9 cellular contexts compared by ENCODE assay signal in the genomic region with DNA sequence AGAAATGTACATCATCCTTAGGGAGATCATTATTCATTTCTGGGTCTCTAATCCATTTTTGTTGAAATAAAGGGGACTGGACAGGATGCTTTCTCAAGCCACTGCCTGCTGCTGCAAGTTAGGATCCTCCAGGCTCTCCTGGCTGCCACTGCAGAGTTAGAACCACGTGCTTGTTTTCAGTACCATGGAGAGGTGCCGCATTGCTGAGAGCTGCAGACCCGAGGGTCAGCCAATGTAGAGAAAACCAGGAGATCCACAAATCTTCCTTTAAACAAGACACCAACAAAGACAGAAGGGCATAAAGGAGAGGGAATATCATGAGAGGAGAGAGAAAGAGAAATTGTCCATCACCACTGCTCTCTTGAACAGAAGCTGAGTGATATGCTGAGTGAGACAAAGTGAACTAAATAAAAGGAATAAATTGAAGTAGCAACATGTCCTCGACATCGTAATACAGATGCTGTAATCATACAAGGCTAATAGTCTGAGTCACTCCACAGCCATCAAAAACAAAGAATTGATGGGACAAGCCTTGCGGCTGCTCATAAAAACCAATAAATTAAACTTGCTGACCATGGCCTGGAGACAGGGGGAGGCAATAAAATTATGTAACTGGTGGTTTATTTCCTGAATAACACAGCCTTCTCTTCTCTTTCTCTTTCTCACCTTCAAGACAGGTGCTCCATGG.
DNase-seq lines count a peak whose midpoint lies in the region; ATAC-seq and TF ChIP-seq lines count a peak whose summit lies in the region.
"Had no signal": no experiment of that assay in that cellular context is flagged by ENCODE, and none has a peak within 500 bp of the region (broad histone marks: within the 10 kb centered on the region; RNA-seq: fewer than 3 reads in every experiment).

No MANE protein-coding gene starts in this region.

- no peak overlapping the region for H3K4me3 Mint-ChIP-seq in Caco-2 (ENCODE audit: unreplicated experiment)

- TF ChIP-seq CTCF in Caco-2 (IDR thresholded peaks at IDR 0.05; ENCODE audit: insufficient read depth in 1 of 2, low read depth in 1 of 2, low read length in 1 of 2, severe bottlenecking in 1 of 2, unreplicated experiment in 1 of 2) (no peak), astrocyte of the cerebellum (IDR thresholded peaks at IDR 0.05; ENCODE audit: low read depth, low read length, missing control alignments) (no peak)

- no peak overlapping the region for H3K4me3 ChIP-seq in Caco-2 (ENCODE audit: low read depth, low read length)
- H3K4me3 ChIP-seq in astrocyte of the cerebellum (ENCODE audit: low read depth, low read length), result no peak overlapping the region

- no peaks in the 10 kb centered on the region for H3K9me3 Mint-ChIP-seq in Caco-2 (ENCODE audit: unreplicated experiment)

- ATAC-seq in left lobe of liver, result peak; percentile 78
- ATAC-seq in GM19463 (IDR thresholded peaks at IDR 0.05; ENCODE audit: unreplicated experiment), result no peak
- ATAC-seq in GM19452 (IDR thresholded peaks at IDR 0.05; ENCODE audit: unreplicated experiment), result no peak
- no peak for ATAC-seq in HG02763 (IDR thresholded peaks at IDR 0.05; ENCODE audit: unreplicated experiment)

- no peaks in the 10 kb centered on the region for H3K9me3 ChIP-seq in Caco-2

- no peaks in the 10 kb centered on the region for H3K27me3 Mint-ChIP-seq in Caco-2 (ENCODE audit: insufficient read depth, unreplicated experiment)

- POLR2A ChIA-PET in Caco-2 (lab: Charles Lee), result no interaction called here

- CTCF ChIA-PET in Caco-2 (lab: Charles Lee), result no interaction called here

- no TSS peak for BruUV-seq in Caco-2 (replicated peaks; lab: Mats Ljungman, UMichigan)

- H3K27me3 ChIP-seq in Caco-2 (replicated peaks; ENCODE audit: control insufficient read depth, insufficient read depth, low read length), result no peaks in the 10 kb centered on the region

- DNase-seq in Caco-2, result peak; percentile 33 to 40
- DNase-seq in HuH-7 (ENCODE audit: low spot score), result peak; percentile 26
- peak; percentile 31 for DNase-seq in astrocyte of the cerebellum (ENCODE audit: low read depth)
- no peak for DNase-seq in left lobe of liver (ENCODE audit: low spot score)
- no peak for DNase-seq in SKM-1 (lab: John Stamatoyannopoulos, UW; ENCODE audit: unreplicated experiment)
- DNase-seq: posterior cingulate gyrus had no signal

- intact Hi-C loops in Caco-2 (cut with micrococcal nuclease; ENCODE audit: unreplicated experiment), result no loop called here

- no peaks in the 10 kb centered on the region for H3K36me3 Mint-ChIP-seq in Caco-2 (ENCODE audit: insufficient read depth, unreplicated experiment)

- no peaks in the 10 kb centered on the region for H3K4me1 Mint-ChIP-seq in Caco-2 (ENCODE audit: low read depth, unreplicated experiment)

- in situ Hi-C loops in astrocyte of the cerebellum (cut with HindIII; ENCODE audit: low sequenced_read_pairs), result no loop called here

- H3K36me3 ChIP-seq in Caco-2 (ENCODE audit: control insufficient read depth, insufficient read depth, low read length), result no peaks in the 10 kb centered on the region

- H3K27ac Mint-ChIP-seq in Caco-2 (ENCODE audit: unreplicated experiment), result no peak overlapping the region

- H3K4me1 ChIP-seq in Caco-2, result no peaks in the 10 kb centered on the region

Comparison
In these comparisons a context has a peak if more than half of its experiments do, and no peak if none do; other contexts are left out.
1. DNase-seq: peak in Caco-2 (2 of 2), HuH-7 (single experiment) and astrocyte of the cerebellum (single experiment); none in left lobe of liver (single experiment) and SKM-1 (single experiment).